In the genomic region with DNA sequence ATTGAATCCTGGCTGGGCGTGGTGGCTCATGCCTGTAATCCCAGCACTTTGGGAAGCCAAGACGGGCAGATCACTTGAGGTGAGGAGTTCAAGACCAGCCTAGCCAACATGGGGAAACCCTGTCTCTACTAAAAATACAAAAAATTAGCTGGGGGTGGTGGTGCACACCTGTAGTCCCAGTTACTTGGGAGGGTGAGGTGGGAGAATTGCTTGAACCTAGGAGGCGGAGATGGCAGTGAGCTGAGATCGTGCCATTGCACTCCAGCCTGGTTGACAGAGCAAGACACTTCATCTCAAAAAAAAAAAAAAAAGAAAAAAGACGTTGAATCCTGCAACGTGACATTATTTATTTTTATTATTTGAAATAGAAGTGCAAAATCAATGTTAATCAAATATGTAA, we compare ENCODE assay signal across 18 cellular contexts. TPM values are rescaled to one million over a fixed set of nuclear protein-coding genes. Genes with fewer than 3 reads are reported as not detected.
"Had no signal": no experiment of that assay in that cellular context is flagged by ENCODE, and none has a peak within 500 bp of the region (broad histone marks: within the 10 kb centered on the region; RNA-seq: fewer than 3 reads in every experiment).

No MANE protein-coding gene starts in this region.

RNA-seq across cellular contexts. Expression of a gene that starts 14.1 kb away (rescaled TPM):
- total RNA-seq: activated B cell treated with CpG ODN at 0.5 μM for 24 hours; activated CD4-positive, alpha-beta memory T cell treated with anti-CD3 and anti-CD28 coated beads for 36 hours; activated CD4-positive, alpha-beta T cell treated with anti-CD3 and anti-CD28 coated beads, Interleukin-2, amount 10 ng/mL, durations not matched to agents 24 days and 14 days; activated CD8-positive, alpha-beta memory T cell treated with anti-CD3 and anti-CD28 coated beads for 36 hours; activated CD8-positive, alpha-beta T cell treated with anti-CD3 and anti-CD28 coated beads for 36 hours; activated naive CD4-positive, alpha-beta T cell treated with anti-CD3 and anti-CD28 coated beads for 36 hours; activated naive CD4-positive, alpha-beta T cell treated with anti-CD3 and anti-CD28 coated beads, Interleukin-2, amount 50 U/mL, for 72 hours; activated naive CD8-positive, alpha-beta T cell treated with anti-CD3 and anti-CD28 coated beads for 36 hours; activated T-cell treated with anti-CD3 and anti-CD28 coated beads, Interleukin-2, amount 50 U/mL, for 4 hours; activated T-cell treated with anti-CD3 and anti-CD28 coated beads, Interleukin-2, amount 50 U/mL, for 72 hours; activated T-helper 1 cell treated with anti-CD3 and anti-CD28 coated beads, Interleukin-12 subunit alpha, Interleukin-12 subunit beta, Interleukin-2, Interleukin-4 antibody, amounts not matched to agents 30 ng/mL and 10 ng/mL and 1 ng/mL, durations not matched to agents 14 hours and 24 hours and 36 hours; activated T-helper 17 cell treated with anti-CD3 and anti-CD28 coated beads, Interleukin-2, amount 50 U/mL, for 72 hours; adrenal gland; aorta; astrocyte; body of pancreas; bronchial epithelial cell; cardiac muscle cell had no signal
- polyA plus RNA-seq: adrenal gland, aorta, cardiac muscle cell had no signal
